Comparison of ENCODE assay signal across 1 cellular context in genomic region chr20:4195499-4195898, GRCh38.
TF ChIP-seq lines count a peak whose summit lies in the region.

No MANE protein-coding gene starts in this region.

TF ChIP-seq in HepG2, 621 proteins besides CTCF, POLR2A, EP300 and RAD21 (continued from another document and continues in another):
- no peak for TF ChIP-seq CEBPZ (IDR thresholded peaks at IDR 0.05; ENCODE audit: low read length)
- TF ChIP-seq ARID3A (IDR thresholded peaks at IDR 0.05; ENCODE audit: low read depth, low read length): 0 out of 2 replicates have a peak, but pooled peaks have one; percentile 14
- peak; percentile 39 for TF ChIP-seq RBM39 (IDR thresholded peaks at IDR 0.05; ENCODE audit: low read depth, low read length, poor library complexity, severe bottlenecking)
- TF ChIP-seq, protein P1, sequence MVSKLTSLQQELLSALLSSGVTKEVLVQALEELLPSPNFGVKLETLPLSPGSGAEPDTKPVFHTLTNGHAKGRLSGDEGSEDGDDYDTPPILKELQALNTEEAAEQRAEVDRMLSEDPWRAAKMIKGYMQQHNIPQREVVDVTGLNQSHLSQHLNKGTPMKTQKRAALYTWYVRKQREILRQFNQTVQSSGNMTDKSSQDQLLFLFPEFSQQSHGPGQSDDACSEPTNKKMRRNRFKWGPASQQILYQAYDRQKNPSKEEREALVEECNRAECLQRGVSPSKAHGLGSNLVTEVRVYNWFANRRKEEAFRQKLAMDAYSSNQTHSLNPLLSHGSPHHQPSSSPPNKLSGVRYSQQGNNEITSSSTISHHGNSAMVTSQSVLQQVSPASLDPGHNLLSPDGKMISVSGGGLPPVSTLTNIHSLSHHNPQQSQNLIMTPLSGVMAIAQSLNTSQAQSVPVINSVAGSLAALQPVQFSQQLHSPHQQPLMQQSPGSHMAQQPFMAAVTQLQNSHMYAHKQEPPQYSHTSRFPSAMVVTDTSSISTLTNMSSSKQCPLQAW (CRISPR knock-in tag; IDR thresholded peaks at IDR 0.05): no peak
- TF ChIP-seq, protein P2, sequence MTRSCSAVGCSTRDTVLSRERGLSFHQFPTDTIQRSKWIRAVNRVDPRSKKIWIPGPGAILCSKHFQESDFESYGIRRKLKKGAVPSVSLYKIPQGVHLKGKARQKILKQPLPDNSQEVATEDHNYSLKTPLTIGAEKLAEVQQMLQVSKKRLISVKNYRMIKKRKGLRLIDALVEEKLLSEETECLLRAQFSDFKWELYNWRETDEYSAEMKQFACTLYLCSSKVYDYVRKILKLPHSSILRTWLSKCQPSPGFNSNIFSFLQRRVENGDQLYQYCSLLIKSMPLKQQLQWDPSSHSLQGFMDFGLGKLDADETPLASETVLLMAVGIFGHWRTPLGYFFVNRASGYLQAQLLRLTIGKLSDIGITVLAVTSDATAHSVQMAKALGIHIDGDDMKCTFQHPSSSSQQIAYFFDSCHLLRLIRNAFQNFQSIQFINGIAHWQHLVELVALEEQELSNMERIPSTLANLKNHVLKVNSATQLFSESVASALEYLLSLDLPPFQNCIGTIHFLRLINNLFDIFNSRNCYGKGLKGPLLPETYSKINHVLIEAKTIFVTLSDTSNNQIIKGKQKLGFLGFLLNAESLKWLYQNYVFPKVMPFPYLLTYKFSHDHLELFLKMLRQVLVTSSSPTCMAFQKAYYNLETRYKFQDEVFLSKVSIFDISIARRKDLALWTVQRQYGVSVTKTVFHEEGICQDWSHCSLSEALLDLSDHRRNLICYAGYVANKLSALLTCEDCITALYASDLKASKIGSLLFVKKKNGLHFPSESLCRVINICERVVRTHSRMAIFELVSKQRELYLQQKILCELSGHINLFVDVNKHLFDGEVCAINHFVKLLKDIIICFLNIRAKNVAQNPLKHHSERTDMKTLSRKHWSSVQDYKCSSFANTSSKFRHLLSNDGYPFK (CRISPR knock-in tag; IDR thresholded peaks at IDR 0.05; ENCODE audit: borderline replicate concordance): peak; percentile 51; the same call in 1 of the 2 replicates
- TF ChIP-seq FOXO1 (CRISPR knock-in tag; IDR thresholded peaks at IDR 0.05): 0 out of 2 replicates have a peak, but pooled peaks have one; percentile 29
- TF ChIP-seq SCMH1 (CRISPR knock-in tag; IDR thresholded peaks at IDR 0.05; ENCODE audit: borderline replicate concordance): no peak
- peak; percentile 39; the same call in 1 of the 2 replicates for TF ChIP-seq ZBTB33 (CRISPR knock-in tag; IDR thresholded peaks at IDR 0.05)
- no peak for TF ChIP-seq ZNF230 (CRISPR knock-in tag; IDR thresholded peaks at IDR 0.05)
- peak; percentile 36; the same call in 1 of the 2 replicates for TF ChIP-seq GATAD2A (CRISPR knock-in tag; IDR thresholded peaks at IDR 0.05)
- TF ChIP-seq, protein P3, sequence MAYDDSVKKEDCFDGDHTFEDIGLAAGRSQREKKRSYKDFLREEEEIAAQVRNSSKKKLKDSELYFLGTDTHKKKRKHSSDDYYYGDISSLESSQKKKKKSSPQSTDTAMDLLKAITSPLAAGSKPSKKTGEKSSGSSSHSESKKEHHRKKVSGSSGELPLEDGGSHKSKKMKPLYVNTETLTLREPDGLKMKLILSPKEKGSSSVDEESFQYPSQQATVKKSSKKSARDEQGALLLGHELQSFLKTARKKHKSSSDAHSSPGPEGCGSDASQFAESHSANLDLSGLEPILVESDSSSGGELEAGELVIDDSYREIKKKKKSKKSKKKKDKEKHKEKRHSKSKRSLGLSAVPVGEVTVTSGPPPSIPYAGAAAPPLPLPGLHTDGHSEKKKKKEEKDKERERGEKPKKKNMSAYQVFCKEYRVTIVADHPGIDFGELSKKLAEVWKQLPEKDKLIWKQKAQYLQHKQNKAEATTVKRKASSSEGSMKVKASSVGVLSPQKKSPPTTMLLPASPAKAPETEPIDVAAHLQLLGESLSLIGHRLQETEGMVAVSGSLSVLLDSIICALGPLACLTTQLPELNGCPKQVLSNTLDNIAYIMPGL (CRISPR knock-in tag; IDR thresholded peaks at IDR 0.05; ENCODE audit: borderline replicate concordance in 1 of 2, low read depth in 1 of 2): peak; percentile 18 to 51; a peak in 2 of 4 replicates
- peak; percentile 62; the same call in 1 of the 2 replicates for TF ChIP-seq CBX5 (CRISPR knock-in tag; IDR thresholded peaks at IDR 0.05; ENCODE audit: borderline replicate concordance)
- TF ChIP-seq ZNF598 (CRISPR knock-in tag; IDR thresholded peaks at IDR 0.05; ENCODE audit: borderline replicate concordance): peak; percentile 38; the same call in 1 of the 2 replicates
- TF ChIP-seq ZNF552 (CRISPR knock-in tag; IDR thresholded peaks at IDR 0.05; ENCODE audit: borderline replicate concordance): no peak
- TF ChIP-seq THYN1 (CRISPR knock-in tag; IDR thresholded peaks at IDR 0.05; ENCODE audit: borderline replicate concordance, low read depth): no peak
- peak; percentile 61; the same call in 1 of the 2 replicates for TF ChIP-seq ZNF225 (CRISPR knock-in tag; IDR thresholded peaks at IDR 0.05)
- TF ChIP-seq PAX8 (CRISPR knock-in tag; IDR thresholded peaks at IDR 0.05; ENCODE audit: borderline replicate concordance): no peak
- TF ChIP-seq CENPX (CRISPR knock-in tag; IDR thresholded peaks at IDR 0.05): no peak
- peak; percentile 75; the same call in 1 of the 2 replicates for TF ChIP-seq ZNF891 (CRISPR knock-in tag; IDR thresholded peaks at IDR 0.05)
- TF ChIP-seq, protein P4, sequence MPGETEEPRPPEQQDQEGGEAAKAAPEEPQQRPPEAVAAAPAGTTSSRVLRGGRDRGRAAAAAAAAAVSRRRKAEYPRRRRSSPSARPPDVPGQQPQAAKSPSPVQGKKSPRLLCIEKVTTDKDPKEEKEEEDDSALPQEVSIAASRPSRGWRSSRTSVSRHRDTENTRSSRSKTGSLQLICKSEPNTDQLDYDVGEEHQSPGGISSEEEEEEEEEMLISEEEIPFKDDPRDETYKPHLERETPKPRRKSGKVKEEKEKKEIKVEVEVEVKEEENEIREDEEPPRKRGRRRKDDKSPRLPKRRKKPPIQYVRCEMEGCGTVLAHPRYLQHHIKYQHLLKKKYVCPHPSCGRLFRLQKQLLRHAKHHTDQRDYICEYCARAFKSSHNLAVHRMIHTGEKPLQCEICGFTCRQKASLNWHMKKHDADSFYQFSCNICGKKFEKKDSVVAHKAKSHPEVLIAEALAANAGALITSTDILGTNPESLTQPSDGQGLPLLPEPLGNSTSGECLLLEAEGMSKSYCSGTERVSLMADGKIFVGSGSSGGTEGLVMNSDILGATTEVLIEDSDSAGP (CRISPR knock-in tag; IDR thresholded peaks at IDR 0.05; ENCODE audit: borderline replicate concordance): 0 out of 2 replicates have a peak, but pooled peaks have one; percentile 54
- no peak for TF ChIP-seq HMG20B (CRISPR knock-in tag; conservative IDR thresholded peaks at IDR 0.05)
- TF ChIP-seq, protein P5, sequence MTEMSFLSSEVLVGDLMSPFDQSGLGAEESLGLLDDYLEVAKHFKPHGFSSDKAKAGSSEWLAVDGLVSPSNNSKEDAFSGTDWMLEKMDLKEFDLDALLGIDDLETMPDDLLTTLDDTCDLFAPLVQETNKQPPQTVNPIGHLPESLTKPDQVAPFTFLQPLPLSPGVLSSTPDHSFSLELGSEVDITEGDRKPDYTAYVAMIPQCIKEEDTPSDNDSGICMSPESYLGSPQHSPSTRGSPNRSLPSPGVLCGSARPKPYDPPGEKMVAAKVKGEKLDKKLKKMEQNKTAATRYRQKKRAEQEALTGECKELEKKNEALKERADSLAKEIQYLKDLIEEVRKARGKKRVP (CRISPR knock-in tag; IDR thresholded peaks at IDR 0.05): peak in 1 of 2 experiments; percentile 69; a peak in 1 of 4 replicates
- no peak for TF ChIP-seq NR2F1 (CRISPR knock-in tag; IDR thresholded peaks at IDR 0.05)
- no peak for TF ChIP-seq NONO (IDR thresholded peaks at IDR 0.05)
- TF ChIP-seq NONO (CRISPR knock-in tag; conservative IDR thresholded peaks at IDR 0.05): 0 out of 2 replicates have a peak, but pooled peaks have one; percentile 15
- no peak for TF ChIP-seq MAZ (IDR thresholded peaks at IDR 0.05; ENCODE audit: borderline replicate concordance, low read depth, low read length)
- TF ChIP-seq MAZ (CRISPR knock-in tag; IDR thresholded peaks at IDR 0.05; ENCODE audit: low read depth): peak; percentile 23; the same call in 1 of the 2 replicates
- TF ChIP-seq, protein P6, sequence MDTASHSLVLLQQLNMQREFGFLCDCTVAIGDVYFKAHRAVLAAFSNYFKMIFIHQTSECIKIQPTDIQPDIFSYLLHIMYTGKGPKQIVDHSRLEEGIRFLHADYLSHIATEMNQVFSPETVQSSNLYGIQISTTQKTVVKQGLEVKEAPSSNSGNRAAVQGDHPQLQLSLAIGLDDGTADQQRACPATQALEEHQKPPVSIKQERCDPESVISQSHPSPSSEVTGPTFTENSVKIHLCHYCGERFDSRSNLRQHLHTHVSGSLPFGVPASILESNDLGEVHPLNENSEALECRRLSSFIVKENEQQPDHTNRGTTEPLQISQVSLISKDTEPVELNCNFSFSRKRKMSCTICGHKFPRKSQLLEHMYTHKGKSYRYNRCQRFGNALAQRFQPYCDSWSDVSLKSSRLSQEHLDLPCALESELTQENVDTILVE (CRISPR knock-in tag; IDR thresholded peaks at IDR 0.05): peak; percentile 65; the same call in 1 of the 2 replicates
- TF ChIP-seq MXD4 (CRISPR knock-in tag; IDR thresholded peaks at IDR 0.05): 0 out of 2 replicates have a peak, but pooled peaks have one; percentile 30
- peak; percentile 23; the same call in 1 of the 2 replicates for TF ChIP-seq ZNF788 (CRISPR knock-in tag; IDR thresholded peaks at IDR 0.05; ENCODE audit: borderline replicate concordance)
- no peak for TF ChIP-seq TCF12 (IDR thresholded peaks at IDR 0.05)
- TF ChIP-seq TCF12 (CRISPR knock-in tag; IDR thresholded peaks at IDR 0.05): no peak
- TF ChIP-seq, protein P7, sequence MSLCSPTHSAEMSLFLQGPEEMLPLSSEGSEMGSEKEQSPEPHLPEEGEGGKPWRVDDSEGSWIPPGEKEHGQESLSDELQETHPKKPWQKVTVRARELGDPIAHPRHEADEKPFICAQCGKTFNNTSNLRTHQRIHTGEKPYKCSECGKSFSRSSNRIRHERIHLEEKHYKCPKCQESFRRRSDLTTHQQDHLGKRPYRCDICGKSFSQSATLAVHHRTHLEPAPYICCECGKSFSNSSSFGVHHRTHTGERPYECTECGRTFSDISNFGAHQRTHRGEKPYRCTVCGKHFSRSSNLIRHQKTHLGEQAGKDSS (CRISPR knock-in tag; IDR thresholded peaks at IDR 0.05; ENCODE audit: borderline replicate concordance, low read depth): peak; percentile 27; the same call in 1 of the 2 replicates
- peak; percentile 65; the same call in 1 of the 2 replicates for TF ChIP-seq NFKB2 (CRISPR knock-in tag; IDR thresholded peaks at IDR 0.05; ENCODE audit: borderline replicate concordance)
- no peak for TF ChIP-seq MAF1 (CRISPR knock-in tag; IDR thresholded peaks at IDR 0.05; ENCODE audit: borderline replicate concordance)
- TF ChIP-seq SOX5 (CRISPR knock-in tag; IDR thresholded peaks at IDR 0.05; ENCODE audit: borderline replicate concordance): 0 out of 2 replicates have a peak, but pooled peaks have one; percentile 20
- TF ChIP-seq ZNF7 (CRISPR knock-in tag; IDR thresholded peaks at IDR 0.05): no peak
- TF ChIP-seq KDM2A (CRISPR knock-in tag; IDR thresholded peaks at IDR 0.05; ENCODE audit: borderline replicate concordance, low read depth): peak; percentile 58; the same call in 1 of the 2 replicates
